In genomic region chr1:240522122-240522822, GRCh38 we compare ENCODE assay signal across 1 cellular context.
TF ChIP-seq lines count a peak whose summit lies in the region.

No MANE protein-coding gene starts in this region.

TF ChIP-seq in GM23338, 12 proteins besides CTCF, POLR2A, EP300 and RAD21 (continued from another document):
- TF ChIP-seq, protein P1, sequence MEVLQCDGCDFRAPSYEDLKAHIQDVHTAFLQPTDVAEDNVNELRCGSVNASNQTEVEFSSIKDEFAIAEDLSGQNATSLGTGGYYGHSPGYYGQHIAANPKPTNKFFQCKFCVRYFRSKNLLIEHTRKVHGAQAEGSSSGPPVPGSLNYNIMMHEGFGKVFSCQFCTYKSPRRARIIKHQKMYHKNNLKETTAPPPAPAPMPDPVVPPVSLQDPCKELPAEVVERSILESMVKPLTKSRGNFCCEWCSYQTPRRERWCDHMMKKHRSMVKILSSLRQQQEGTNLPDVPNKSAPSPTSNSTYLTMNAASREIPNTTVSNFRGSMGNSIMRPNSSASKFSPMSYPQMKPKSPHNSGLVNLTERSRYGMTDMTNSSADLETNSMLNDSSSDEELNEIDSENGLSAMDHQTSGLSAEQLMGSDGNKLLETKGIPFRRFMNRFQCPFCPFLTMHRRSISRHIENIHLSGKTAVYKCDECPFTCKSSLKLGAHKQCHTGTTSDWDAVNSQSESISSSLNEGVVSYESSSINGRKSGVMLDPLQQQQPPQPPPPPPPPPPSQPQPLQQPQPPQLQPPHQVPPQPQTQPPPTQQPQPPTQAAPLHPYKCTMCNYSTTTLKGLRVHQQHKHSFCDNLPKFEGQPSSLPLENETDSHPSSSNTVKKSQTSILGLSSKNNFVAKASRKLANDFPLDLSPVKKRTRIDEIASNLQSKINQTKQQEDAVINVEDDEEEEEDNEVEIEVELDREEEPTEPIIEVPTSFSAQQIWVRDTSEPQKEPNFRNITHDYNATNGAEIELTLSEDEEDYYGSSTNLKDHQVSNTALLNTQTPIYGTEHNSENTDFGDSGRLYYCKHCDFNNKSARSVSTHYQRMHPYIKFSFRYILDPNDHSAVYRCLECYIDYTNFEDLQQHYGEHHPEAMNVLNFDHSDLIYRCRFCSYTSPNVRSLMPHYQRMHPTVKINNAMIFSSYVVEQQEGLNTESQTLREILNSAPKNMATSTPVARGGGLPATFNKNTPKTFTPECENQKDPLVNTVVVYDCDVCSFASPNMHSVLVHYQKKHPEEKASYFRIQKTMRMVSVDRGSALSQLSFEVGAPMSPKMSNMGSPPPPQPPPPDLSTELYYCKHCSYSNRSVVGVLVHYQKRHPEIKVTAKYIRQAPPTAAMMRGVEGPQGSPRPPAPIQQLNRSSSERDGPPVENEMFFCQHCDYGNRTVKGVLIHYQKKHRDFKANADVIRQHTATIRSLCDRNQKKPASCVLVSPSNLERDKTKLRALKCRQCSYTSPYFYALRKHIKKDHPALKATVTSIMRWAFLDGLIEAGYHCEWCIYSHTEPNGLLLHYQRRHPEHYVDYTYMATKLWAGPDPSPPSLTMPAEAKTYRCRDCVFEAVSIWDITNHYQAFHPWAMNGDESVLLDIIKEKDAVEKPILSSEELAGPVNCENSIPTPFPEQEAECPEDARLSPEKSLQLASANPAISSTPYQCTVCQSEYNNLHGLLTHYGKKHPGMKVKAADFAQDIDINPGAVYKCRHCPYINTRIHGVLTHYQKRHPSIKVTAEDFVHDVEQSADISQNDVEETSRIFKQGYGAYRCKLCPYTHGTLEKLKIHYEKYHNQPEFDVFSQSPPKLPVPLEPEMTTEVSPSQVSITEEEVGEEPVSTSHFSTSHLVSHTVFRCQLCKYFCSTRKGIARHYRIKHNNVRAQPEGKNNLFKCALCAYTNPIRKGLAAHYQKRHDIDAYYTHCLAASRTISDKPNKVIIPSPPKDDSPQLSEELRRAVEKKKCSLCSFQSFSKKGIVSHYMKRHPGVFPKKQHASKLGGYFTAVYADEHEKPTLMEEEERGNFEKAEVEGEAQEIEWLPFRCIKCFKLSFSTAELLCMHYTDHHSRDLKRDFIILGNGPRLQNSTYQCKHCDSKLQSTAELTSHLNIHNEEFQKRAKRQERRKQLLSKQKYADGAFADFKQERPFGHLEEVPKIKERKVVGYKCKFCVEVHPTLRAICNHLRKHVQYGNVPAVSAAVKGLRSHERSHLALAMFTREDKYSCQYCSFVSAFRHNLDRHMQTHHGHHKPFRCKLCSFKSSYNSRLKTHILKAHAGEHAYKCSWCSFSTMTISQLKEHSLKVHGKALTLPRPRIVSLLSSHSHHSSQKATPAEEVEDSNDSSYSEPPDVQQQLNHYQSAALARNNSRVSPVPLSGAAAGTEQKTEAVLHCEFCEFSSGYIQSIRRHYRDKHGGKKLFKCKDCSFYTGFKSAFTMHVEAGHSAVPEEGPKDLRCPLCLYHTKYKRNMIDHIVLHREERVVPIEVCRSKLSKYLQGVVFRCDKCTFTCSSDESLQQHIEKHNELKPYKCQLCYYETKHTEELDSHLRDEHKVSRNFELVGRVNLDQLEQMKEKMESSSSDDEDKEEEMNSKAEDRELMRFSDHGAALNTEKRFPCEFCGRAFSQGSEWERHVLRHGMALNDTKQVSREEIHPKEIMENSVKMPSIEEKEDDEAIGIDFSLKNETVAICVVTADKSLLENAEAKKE (CRISPR knock-in tag; IDR thresholded peaks at IDR 0.05), result no peak
